In the genomic region with DNA sequence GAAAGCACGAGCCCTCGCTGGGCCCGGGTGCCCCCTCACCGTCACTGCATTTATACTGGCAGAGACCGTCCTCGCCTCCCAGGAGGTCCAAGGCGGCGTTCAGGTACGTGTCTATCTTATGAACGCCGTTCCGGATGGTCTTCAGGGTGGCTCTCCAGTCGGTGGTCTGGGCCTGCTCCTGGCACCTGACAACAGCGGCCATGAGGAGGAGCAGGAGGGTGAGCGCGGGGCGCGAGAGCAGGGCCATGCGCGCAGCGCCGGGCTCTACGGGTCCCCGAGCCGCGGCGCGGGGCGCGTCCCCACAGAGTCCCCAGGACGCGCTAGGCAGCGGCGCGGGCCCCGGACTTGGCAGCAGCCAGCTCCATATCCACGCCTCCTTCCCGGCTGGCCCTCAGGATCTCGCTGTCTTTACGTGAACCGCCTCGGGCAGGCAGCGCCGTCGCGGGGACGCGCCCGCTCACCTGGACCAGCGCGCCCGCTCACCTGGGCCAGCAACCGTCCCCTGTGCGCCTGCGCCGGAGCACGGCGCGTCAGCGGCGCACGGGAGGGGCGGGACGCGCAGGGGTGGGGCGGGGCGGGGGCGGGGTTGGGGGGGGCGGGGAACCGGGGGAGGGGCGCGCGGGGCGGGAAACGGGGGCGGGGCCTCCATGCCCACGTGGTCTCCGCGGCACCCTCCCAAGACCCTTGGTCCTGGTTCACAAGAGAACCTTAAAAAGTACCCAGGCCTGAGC, we compare ENCODE assay signal across 1 cellular context.
A peak's percentile ranks its signal among the peaks of the same experiment; 100 is the strongest.
TF ChIP-seq lines count a peak whose summit lies in the region.

A gene (minus strand): TSS at position 508 of the 731 bp plus-strand sequence. CDS start 261 bp downstream, at position 247.

TF ChIP-seq in HepG2, 621 proteins besides CTCF, POLR2A, EP300 and RAD21 (continued from another document and continues in another):
- TF ChIP-seq ZFP90 (CRISPR knock-in tag; IDR thresholded peaks at IDR 0.05; ENCODE audit: borderline replicate concordance) (no peak), ZFAT (CRISPR knock-in tag; conservative IDR thresholded peaks at IDR 0.05) (no peak), WIZ (CRISPR knock-in tag; IDR thresholded peaks at IDR 0.05) (no peak), KMT2A (CRISPR knock-in tag; IDR thresholded peaks at IDR 0.05) (no peak; the same call in 1 of the 2 replicates), TCF7L2 (IDR thresholded peaks at IDR 0.05; ENCODE audit: low read depth, low read length) (no peak), XRCC5 (optimal IDR thresholded peaks at IDR 0.05; ENCODE audit: low read length) (no peak), ZNF792 (CRISPR knock-in tag; IDR thresholded peaks at IDR 0.05) (0 out of 2 replicates have a peak, but pooled peaks have one; percentile 18), ZMYM3 (CRISPR knock-in tag; IDR thresholded peaks at IDR 0.05) (peak; percentile 34; the same call in 1 of the 2 replicates), SPEN (CRISPR knock-in tag; IDR thresholded peaks at IDR 0.05; ENCODE audit: low read depth) (peak; percentile 79), NFATC3 (CRISPR knock-in tag; IDR thresholded peaks at IDR 0.05) (no peak), NR2F6 (IDR thresholded peaks at IDR 0.05) (no peak), NR2F6 (CRISPR knock-in tag; IDR thresholded peaks at IDR 0.05) (no peak), ZNF878 (CRISPR knock-in tag; IDR thresholded peaks at IDR 0.05) (peak; percentile 60; the same call in 1 of the 2 replicates), HNRNPK (IDR thresholded peaks at IDR 0.05; ENCODE audit: low read depth, low read length, poor library complexity, severe bottlenecking) (peak; percentile 66), ZFY (CRISPR knock-in tag; IDR thresholded peaks at IDR 0.05) (peak; percentile 87), CCDC6 (CRISPR knock-in tag; IDR thresholded peaks at IDR 0.05) (peak; percentile 79), ZNF780A (CRISPR knock-in tag; IDR thresholded peaks at IDR 0.05) (no peak; the same call in 1 of the 2 replicates), JARID2 (CRISPR knock-in tag; IDR thresholded peaks at IDR 0.05; ENCODE audit: insufficient replicate concordance) (no peak), IKZF4 (CRISPR knock-in tag; IDR thresholded peaks at IDR 0.05; ENCODE audit: borderline replicate concordance, low read depth, not compliant biosample characterization) (no peak), GZF1 (CRISPR knock-in tag; IDR thresholded peaks at IDR 0.05) (0 out of 2 replicates have a peak, but pooled peaks have one; percentile 17), ZNF660 (CRISPR knock-in tag; IDR thresholded peaks at IDR 0.05; ENCODE audit: borderline replicate concordance, low read depth) (no peak), BRCA1 (CRISPR knock-in tag; IDR thresholded peaks at IDR 0.05) (peak; percentile 26), EZH2 (conservative IDR thresholded peaks at IDR 0.05; ENCODE audit: low read depth, low read length) (no peak), ZFP82 (CRISPR knock-in tag; IDR thresholded peaks at IDR 0.05; ENCODE audit: borderline replicate concordance) (no peak), PRMT3 (CRISPR knock-in tag; IDR thresholded peaks at IDR 0.05; ENCODE audit: borderline replicate concordance, low read depth) (no peak), FOXK1 (CRISPR knock-in tag; IDR thresholded peaks at IDR 0.05; ENCODE audit: borderline replicate concordance, low read depth) (no peak; the same call in 1 of the 2 replicates), ZSCAN30 (CRISPR knock-in tag; IDR thresholded peaks at IDR 0.05) (no peak), TOE1 (CRISPR knock-in tag; IDR thresholded peaks at IDR 0.05) (no peak), IRX3 (CRISPR knock-in tag; IDR thresholded peaks at IDR 0.05; ENCODE audit: borderline replicate concordance, low read depth) (peak; percentile 60; the same call in 1 of the 2 replicates), ZNF136 (CRISPR knock-in tag; IDR thresholded peaks at IDR 0.05; ENCODE audit: low read depth) (no peak), KDM4B (CRISPR knock-in tag; IDR thresholded peaks at IDR 0.05) (no peak), CHCHD3 (CRISPR knock-in tag; IDR thresholded peaks at IDR 0.05) (no peak; the same call in 1 of the 2 replicates), KLF12 (CRISPR knock-in tag; IDR thresholded peaks at IDR 0.05; ENCODE audit: borderline replicate concordance) (no peak), MXD4 (CRISPR knock-in tag; IDR thresholded peaks at IDR 0.05) (peak; percentile 46; the same call in 1 of the 2 replicates), AGO2 (optimal IDR thresholded peaks at IDR 0.05; ENCODE audit: low read depth, low read length) (peak; percentile 97), ZNF121 (CRISPR knock-in tag; IDR thresholded peaks at IDR 0.05) (no peak)
- TF ChIP-seq, protein P1, sequence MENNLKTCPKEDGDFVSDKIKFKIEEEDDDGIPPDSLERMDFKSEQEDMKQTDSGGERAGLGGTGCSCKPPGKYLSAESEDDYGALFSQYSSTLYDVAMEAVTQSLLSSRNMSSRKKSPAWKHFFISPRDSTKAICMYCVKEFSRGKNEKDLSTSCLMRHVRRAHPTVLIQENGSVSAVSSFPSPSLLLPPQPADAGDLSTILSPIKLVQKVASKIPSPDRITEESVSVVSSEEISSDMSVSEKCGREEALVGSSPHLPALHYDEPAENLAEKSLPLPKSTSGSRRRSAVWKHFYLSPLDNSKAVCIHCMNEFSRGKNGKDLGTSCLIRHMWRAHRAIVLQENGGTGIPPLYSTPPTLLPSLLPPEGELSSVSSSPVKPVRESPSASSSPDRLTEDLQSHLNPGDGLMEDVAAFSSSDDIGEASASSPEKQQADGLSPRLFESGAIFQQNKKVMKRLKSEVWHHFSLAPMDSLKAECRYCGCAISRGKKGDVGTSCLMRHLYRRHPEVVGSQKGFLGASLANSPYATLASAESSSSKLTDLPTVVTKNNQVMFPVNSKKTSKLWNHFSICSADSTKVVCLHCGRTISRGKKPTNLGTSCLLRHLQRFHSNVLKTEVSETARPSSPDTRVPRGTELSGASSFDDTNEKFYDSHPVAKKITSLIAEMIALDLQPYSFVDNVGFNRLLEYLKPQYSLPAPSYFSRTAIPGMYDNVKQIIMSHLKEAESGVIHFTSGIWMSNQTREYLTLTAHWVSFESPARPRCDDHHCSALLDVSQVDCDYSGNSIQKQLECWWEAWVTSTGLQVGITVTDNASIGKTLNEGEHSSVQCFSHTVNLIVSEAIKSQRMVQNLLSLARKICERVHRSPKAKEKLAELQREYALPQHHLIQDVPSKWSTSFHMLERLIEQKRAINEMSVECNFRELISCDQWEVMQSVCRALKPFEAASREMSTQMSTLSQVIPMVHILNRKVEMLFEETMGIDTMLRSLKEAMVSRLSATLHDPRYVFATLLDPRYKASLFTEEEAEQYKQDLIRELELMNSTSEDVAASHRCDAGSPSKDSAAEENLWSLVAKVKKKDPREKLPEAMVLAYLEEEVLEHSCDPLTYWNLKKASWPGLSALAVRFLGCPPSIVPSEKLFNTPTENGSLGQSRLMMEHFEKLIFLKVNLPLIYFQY (CRISPR knock-in tag; IDR thresholded peaks at IDR 0.05; ENCODE audit: borderline replicate concordance) = no peak
- TF ChIP-seq, protein P2, sequence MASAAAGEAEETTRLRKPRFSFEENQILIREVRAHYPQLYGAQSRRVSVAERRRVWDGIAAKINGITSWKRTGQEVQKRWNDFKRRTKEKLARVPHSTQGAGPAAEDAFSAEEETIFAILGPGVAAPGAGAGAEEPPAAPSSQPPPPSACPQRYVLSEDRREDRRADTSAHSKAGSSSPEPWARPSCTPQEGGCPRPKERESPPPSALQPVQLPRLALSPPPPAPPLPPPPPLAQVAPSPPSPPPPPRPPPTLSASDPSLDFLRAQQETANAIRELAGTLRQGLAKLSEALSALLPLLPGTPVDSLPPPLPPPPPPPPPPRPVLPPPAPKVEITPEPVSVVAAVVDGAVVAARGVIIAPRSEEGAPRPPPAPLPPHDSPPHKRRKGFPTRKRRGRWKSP (CRISPR knock-in tag; IDR thresholded peaks at IDR 0.05) = peak; percentile 95
- TF ChIP-seq, protein P3, sequence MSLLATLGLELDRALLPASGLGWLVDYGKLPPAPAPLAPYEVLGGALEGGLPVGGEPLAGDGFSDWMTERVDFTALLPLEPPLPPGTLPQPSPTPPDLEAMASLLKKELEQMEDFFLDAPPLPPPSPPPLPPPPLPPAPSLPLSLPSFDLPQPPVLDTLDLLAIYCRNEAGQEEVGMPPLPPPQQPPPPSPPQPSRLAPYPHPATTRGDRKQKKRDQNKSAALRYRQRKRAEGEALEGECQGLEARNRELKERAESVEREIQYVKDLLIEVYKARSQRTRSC (CRISPR knock-in tag; IDR thresholded peaks at IDR 0.05; ENCODE audit: low read depth) = no peak; the same call in 1 of the 2 replicates
- TF ChIP-seq, protein P4, sequence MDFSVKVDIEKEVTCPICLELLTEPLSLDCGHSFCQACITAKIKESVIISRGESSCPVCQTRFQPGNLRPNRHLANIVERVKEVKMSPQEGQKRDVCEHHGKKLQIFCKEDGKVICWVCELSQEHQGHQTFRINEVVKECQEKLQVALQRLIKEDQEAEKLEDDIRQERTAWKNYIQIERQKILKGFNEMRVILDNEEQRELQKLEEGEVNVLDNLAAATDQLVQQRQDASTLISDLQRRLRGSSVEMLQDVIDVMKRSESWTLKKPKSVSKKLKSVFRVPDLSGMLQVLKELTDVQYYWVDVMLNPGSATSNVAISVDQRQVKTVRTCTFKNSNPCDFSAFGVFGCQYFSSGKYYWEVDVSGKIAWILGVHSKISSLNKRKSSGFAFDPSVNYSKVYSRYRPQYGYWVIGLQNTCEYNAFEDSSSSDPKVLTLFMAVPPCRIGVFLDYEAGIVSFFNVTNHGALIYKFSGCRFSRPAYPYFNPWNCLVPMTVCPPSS (IDR thresholded peaks at IDR 0.05) = no peak
- TF ChIP-seq, protein P5, sequence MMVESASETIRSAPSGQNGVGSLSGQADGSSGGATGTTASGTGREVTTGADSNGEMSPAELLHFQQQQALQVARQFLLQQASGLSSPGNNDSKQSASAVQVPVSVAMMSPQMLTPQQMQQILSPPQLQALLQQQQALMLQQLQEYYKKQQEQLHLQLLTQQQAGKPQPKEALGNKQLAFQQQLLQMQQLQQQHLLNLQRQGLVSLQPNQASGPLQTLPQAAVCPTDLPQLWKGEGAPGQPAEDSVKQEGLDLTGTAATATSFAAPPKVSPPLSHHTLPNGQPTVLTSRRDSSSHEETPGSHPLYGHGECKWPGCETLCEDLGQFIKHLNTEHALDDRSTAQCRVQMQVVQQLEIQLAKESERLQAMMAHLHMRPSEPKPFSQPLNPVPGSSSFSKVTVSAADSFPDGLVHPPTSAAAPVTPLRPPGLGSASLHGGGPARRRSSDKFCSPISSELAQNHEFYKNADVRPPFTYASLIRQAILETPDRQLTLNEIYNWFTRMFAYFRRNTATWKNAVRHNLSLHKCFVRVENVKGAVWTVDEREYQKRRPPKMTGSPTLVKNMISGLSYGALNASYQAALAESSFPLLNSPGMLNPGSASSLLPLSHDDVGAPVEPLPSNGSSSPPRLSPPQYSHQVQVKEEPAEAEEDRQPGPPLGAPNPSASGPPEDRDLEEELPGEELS (CRISPR knock-in tag; IDR thresholded peaks at IDR 0.05) = 0 out of 2 replicates have a peak, but pooled peaks have one; percentile 10
- TF ChIP-seq, protein P6, sequence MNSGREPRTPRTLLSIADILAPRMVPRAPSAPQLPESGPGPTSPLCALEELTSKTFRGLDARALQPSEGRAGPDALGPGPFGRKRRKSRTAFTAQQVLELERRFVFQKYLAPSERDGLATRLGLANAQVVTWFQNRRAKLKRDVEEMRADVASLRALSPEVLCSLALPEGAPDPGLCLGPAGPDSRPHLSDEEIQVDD (CRISPR knock-in tag; IDR thresholded peaks at IDR 0.05; ENCODE audit: borderline replicate concordance) = no peak
- TF ChIP-seq, protein P7, sequence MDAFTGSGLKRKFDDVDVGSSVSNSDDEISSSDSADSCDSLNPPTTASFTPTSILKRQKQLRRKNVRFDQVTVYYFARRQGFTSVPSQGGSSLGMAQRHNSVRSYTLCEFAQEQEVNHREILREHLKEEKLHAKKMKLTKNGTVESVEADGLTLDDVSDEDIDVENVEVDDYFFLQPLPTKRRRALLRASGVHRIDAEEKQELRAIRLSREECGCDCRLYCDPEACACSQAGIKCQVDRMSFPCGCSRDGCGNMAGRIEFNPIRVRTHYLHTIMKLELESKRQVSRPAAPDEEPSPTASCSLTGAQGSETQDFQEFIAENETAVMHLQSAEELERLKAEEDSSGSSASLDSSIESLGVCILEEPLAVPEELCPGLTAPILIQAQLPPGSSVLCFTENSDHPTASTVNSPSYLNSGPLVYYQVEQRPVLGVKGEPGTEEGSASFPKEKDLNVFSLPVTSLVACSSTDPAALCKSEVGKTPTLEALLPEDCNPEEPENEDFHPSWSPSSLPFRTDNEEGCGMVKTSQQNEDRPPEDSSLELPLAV (CRISPR knock-in tag; conservative IDR thresholded peaks at IDR 0.05; ENCODE audit: low read depth) = no peak
- TF ChIP-seq, protein P8, sequence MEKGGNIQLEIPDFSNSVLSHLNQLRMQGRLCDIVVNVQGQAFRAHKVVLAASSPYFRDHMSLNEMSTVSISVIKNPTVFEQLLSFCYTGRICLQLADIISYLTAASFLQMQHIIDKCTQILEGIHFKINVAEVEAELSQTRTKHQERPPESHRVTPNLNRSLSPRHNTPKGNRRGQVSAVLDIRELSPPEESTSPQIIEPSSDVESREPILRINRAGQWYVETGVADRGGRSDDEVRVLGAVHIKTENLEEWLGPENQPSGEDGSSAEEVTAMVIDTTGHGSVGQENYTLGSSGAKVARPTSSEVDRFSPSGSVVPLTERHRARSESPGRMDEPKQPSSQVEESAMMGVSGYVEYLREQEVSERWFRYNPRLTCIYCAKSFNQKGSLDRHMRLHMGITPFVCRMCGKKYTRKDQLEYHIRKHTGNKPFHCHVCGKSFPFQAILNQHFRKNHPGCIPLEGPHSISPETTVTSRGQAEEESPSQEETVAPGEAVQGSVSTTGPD (CRISPR knock-in tag; IDR thresholded peaks at IDR 0.05) = no peak
- TF ChIP-seq, protein P9, sequence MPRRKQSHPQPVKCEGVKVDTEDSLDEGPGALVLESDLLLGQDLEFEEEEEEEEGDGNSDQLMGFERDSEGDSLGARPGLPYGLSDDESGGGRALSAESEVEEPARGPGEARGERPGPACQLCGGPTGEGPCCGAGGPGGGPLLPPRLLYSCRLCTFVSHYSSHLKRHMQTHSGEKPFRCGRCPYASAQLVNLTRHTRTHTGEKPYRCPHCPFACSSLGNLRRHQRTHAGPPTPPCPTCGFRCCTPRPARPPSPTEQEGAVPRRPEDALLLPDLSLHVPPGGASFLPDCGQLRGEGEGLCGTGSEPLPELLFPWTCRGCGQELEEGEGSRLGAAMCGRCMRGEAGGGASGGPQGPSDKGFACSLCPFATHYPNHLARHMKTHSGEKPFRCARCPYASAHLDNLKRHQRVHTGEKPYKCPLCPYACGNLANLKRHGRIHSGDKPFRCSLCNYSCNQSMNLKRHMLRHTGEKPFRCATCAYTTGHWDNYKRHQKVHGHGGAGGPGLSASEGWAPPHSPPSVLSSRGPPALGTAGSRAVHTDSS (CRISPR knock-in tag; conservative IDR thresholded peaks at IDR 0.05) = no peak
